Comparison of ENCODE assay signal across 9 cellular contexts in the genomic region with DNA sequence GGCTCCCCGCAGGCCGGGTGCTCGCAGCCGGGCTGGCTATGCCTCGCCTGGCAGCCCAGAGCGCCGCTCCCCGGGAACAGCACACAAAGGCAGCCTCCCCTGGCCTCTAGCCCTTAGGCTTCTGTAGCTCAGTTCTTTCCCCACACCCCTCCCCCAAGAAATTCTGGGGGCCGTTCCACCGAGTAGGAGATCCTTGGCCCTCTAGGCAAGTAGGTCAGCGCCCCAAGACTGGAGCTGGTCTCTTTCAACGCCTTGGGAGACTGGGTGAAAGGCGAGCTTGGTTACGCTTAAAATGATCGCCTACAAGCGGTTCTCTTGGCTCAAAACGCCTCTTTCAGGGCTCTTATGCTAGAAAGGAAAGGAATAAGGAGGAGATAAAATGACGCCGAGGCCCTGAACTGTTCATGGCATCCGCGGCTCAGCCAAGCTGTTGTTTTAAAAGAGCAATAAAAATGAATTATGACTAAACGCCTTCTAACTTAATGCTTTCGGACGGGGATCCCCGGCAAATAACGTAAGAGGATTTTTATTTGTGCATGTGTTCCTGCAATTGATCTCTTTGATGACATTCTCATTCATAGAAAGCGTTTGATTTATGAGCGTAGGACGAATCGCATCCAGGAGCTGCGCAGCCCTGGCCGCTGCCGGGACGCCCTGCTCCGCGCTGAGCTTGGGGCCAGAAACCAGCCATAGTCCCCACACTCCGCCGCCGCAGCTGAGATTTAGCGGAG. TPM values are rescaled to one million over a fixed set of nuclear protein-coding genes. Genes with fewer than 3 reads are reported as not detected.
DNase-seq lines count a peak whose midpoint lies in the region; ATAC-seq and TF ChIP-seq lines count a peak whose summit lies in the region.
"Had no signal": no experiment of that assay in that cellular context is flagged by ENCODE, and none has a peak within 500 bp of the region (broad histone marks: within the 10 kb centered on the region; RNA-seq: fewer than 3 reads in every experiment).

No MANE protein-coding gene starts in this region.

- peaks cover 44 to 66% of the 10 kb centered on the region in 2 donors for H3K27me3 Mint-ChIP-seq in CD8-positive, alpha-beta memory T cell

- intact Hi-C loops in left colon (cut with DNase I, micrococcal nuclease) = loop anchor here in 1 of 2 donors (5.0 kb wide), 1 partner anchor 236 kb away; a partner anchor contains a TSS
- intact Hi-C loops in spleen (cut with DNase I; ENCODE audit: low total_unique reads) = loop anchor here (10.0 kb wide), 1 partner anchor 244 kb away; no protein-coding TSS in a partner anchor

- no peak overlapping the region for H3K4me3 ChIP-seq in HEK293 (ENCODE audit: low read depth, low read length)
- H3K4me3 ChIP-seq in astrocyte of the cerebellum (ENCODE audit: low read depth, low read length) = peak overlapping the region; percentile 91
- peak overlapping the region in 7 of 8 donors; percentile 18 to 97 (median 86) for H3K4me3 ChIP-seq in spleen
- no peak overlapping the region for H3K4me3 ChIP-seq in CD8-positive, alpha-beta memory T cell (ENCODE audit: low read length)

- H3K4me3 Mint-ChIP-seq in CD8-positive, alpha-beta memory T cell = peak overlapping the region in 3 of 7 donors; percentile 54 to 94 (median 90)

- TF ChIP-seq POLR2A in spleen (IDR thresholded peaks at IDR 0.05) = no peak

- H3K4me1 ChIP-seq in HEK293 (ENCODE audit: control insufficient read depth, insufficient read depth, low read length) (peaks cover 20% of the 10 kb centered on the region), spleen (peaks cover 21 to 91% (median 56%) of the 10 kb centered on the region in 6 donors)
- peaks cover 29% of the 10 kb centered on the region for H3K4me1 ChIP-seq in CD8-positive, alpha-beta memory T cell (ENCODE audit: insufficient read depth, low read length)

- no peaks in the 10 kb centered on the region for H3K9me3 Mint-ChIP-seq in CD8-positive, alpha-beta memory T cell

- DNase-seq in astrocyte of the cerebellum (ENCODE audit: low read depth) (no peak), left colon (peak; percentile 62 to 66), spleen (no peak), Ammon's horn (ENCODE audit: low spot score) (no peak), DMS 273 treated with DMSO at 0.1 percent for 48 hours (lab: John Stamatoyannopoulos, UW) (no peak)
- no peak for DNase-seq in CD8-positive, alpha-beta memory T cell

- ATAC-seq in left colon (peak; percentile 13), HG02588 (IDR thresholded peaks at IDR 0.05; ENCODE audit: unreplicated experiment) (no peak)

- H3K9me3 ChIP-seq in HEK293 (ENCODE audit: control insufficient read depth, insufficient read depth, low read depth, low read length) (no peaks in the 10 kb centered on the region), spleen (no peaks in the 10 kb centered on the region)
- H3K9me3 ChIP-seq in CD8-positive, alpha-beta memory T cell (ENCODE audit: low read length) = no peaks in the 10 kb centered on the region
- H3K9me3 ChIP-seq: SJSA1 had no signal

- H3K27ac Mint-ChIP-seq in CD8-positive, alpha-beta memory T cell = peak overlapping the region in 1 of 8 donors; percentile 18

- in situ Hi-C loops in astrocyte of the cerebellum (cut with HindIII; ENCODE audit: low sequenced_read_pairs) = no loop called here

- CTCF ChIA-PET in HEK293 (lab: Yijun Ruan, JAX) = interaction anchor here (1.2 to 1.5 kb wide), 3 partner anchors 11 to 51 kb away, joined by 3 to 5 read pairs (median 4); a partner anchor contains a TSS
- CTCF ChIA-PET in CD8-positive, alpha-beta memory T cell (lab: Charles Lee) = interaction anchor here (1.8 kb wide), 1 partner anchor 62 kb away, joined by 4 read pairs; no protein-coding TSS in a partner anchor

- peaks cover 44 to 55% (median 52%) of the 10 kb centered on the region in 3 donors for H3K4me1 Mint-ChIP-seq in CD8-positive, alpha-beta memory T cell

- H3K36me3 ChIP-seq in HEK293 (ENCODE audit: control insufficient read depth in 2 of 2, insufficient read depth in 1 of 2, low read length in 2 of 2) (peaks cover 12 to 28% of the 10 kb centered on the region in 2 experiments), spleen (peaks cover 0 to 29% (median 0%) of the 10 kb centered on the region in 6 donors)
- H3K36me3 ChIP-seq in CD8-positive, alpha-beta memory T cell (ENCODE audit: insufficient read depth, low read length) = no peaks in the 10 kb centered on the region

- POLR2A ChIA-PET in HEK293 (lab: Yijun Ruan, JAX) = interaction anchor here (0.8 to 4.3 kb wide), 6 partner anchors 11 to 89 kb away, joined by 3 to 31 read pairs (median 4); a partner anchor contains a TSS
- POLR2A ChIA-PET in CD8-positive, alpha-beta memory T cell (lab: Charles Lee) = no interaction called here

- no peak for TF ChIP-seq CTCF in HEK293 (tag by site-specific recombination; IDR thresholded peaks at IDR 0.05)
- no peak for TF ChIP-seq CTCF in astrocyte of the cerebellum (IDR thresholded peaks at IDR 0.05; ENCODE audit: low read depth, low read length, missing control alignments)
- no peak for TF ChIP-seq CTCF in spleen (IDR thresholded peaks at IDR 0.05 in 8 of 11, conservative IDR thresholded peaks at IDR 0.05 in 3 of 11)

- H3K27ac ChIP-seq in HEK293 (ENCODE audit: extremely low read depth, low read depth, low read length) (peak overlapping the region; percentile 25), spleen (peak overlapping the region; percentile 78 to 97 (median 94))
- no peak overlapping the region for H3K27ac ChIP-seq in CD8-positive, alpha-beta memory T cell (ENCODE audit: low read depth, low read length)
- H3K27ac ChIP-seq: SJSA1 had no signal

- peaks cover 0 to 98% (median 19%) of the 10 kb centered on the region in 7 donors for H3K27me3 ChIP-seq in spleen (replicated peaks in 1 of 7)
- H3K27me3 ChIP-seq in CD8-positive, alpha-beta memory T cell (ENCODE audit: insufficient read depth, low read length, poor library complexity, severe bottlenecking) = peaks cover 24% of the 10 kb centered on the region
- H3K27me3 ChIP-seq: SJSA1 had no signal

- WGBS in spleen, 5 donors = 18 to 27% (median 20%) methylated on average over 40 of the region's 40 CpGs

- peaks cover 9 to 26% (median 15%) of the 10 kb centered on the region in 3 donors for H3K36me3 Mint-ChIP-seq in CD8-positive, alpha-beta memory T cell

TF ChIP-seq in HEK293, 187 proteins besides CTCF, POLR2A, EP300 and RAD21 (continues in another document):
- TF ChIP-seq ZNF335 (tag by site-specific recombination; conservative IDR thresholded peaks at IDR 0.05) = peak; percentile 89
- TF ChIP-seq, protein P1, sequence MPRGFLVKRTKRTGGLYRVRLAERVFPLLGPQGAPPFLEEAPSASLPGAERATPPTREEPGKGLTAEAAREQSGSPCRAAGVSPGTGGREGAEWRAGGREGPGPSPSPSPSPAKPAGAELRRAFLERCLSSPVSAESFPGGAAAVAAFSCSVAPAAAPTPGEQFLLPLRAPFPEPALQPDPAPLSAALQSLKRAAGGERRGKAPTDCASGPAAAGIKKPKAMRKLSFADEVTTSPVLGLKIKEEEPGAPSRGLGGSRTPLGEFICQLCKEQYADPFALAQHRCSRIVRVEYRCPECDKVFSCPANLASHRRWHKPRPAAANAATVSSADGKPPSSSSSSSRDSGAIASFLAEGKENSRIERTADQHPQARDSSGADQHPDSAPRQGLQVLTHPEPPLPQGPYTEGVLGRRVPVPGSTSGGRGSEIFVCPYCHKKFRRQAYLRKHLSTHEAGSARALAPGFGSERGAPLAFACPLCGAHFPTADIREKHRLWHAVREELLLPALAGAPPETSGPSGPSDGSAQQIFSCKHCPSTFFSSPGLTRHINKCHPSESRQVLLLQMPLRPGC (tag by site-specific recombination; IDR thresholded peaks at IDR 0.05) = peak; percentile 65; the same call in 1 of the 2 replicates
- no peak for TF ChIP-seq ZNF10 (tag by site-specific recombination; IDR thresholded peaks at IDR 0.05)
- no peak for TF ChIP-seq ZNF791 (tag by site-specific recombination; IDR thresholded peaks at IDR 0.05)
- TF ChIP-seq MZF1 (tag by site-specific recombination; IDR thresholded peaks at IDR 0.05; ENCODE audit: borderline replicate concordance) = peak; percentile 82
- TF ChIP-seq ZBTB20 (tag by site-specific recombination; IDR thresholded peaks at IDR 0.05) = peak; percentile 70; the same call in 1 of the 2 replicates

RNA-seq across cellular contexts. Expression of a gene that starts 2.9 kb away (rescaled TPM):
- total RNA-seq in left colon = 1 to 10 TPM; 2.4 to 3.0 TPM
- 1 to 10 TPM; 1.1 to 4.1 (median 1.7) TPM for total RNA-seq in spleen
- polyA plus RNA-seq in spleen = 1 to 10 TPM in 1 of 3 donors, under 1 TPM in 2; 0.33 to 1.3 (median 0.82) TPM
- total RNA-seq in CD8-positive, alpha-beta memory T cell = under 1 TPM; 0.31 to 0.38 TPM
- polyA plus RNA-seq in CD8-positive, alpha-beta memory T cell = 0.75 TPM

RNA-seq across cellular contexts. Expression of a gene that starts 3.8 kb away (rescaled TPM):
- 1 to 10 TPM; 2.7 to 3.2 TPM for total RNA-seq in left colon
- 1 to 10 TPM in 4 of 7 donors, under 1 TPM in 3; 0.70 to 2.8 (median 1.3) TPM for total RNA-seq in spleen
- polyA plus RNA-seq in spleen = under 1 TPM; 0.41 to 0.83 (median 0.55) TPM
- total RNA-seq in CD8-positive, alpha-beta memory T cell = not detected
- polyA plus RNA-seq in CD8-positive, alpha-beta memory T cell = not detected

RNA-seq across cellular contexts. Expression of a gene that starts 31.9 kb away (rescaled TPM):
- 1 to 10 TPM; 4.5 to 5.1 TPM for total RNA-seq in left colon
- total RNA-seq in spleen = 10 to 100 TPM in 1 of 7 donors, 1 to 10 TPM in 6; 2.7 to 10.8 (median 4.6) TPM
- 1 to 10 TPM; 2.1 to 5.9 (median 3.6) TPM for polyA plus RNA-seq in spleen
- under 1 TPM in 1 of 2 experiments, not detected in 1; 0.11 TPM for total RNA-seq in CD8-positive, alpha-beta memory T cell
- polyA plus RNA-seq in CD8-positive, alpha-beta memory T cell = 0.20 TPM

RNA-seq across cellular contexts. Expression of a gene that starts 44.8 kb away (rescaled TPM):
- total RNA-seq in left colon (10 to 100 TPM; 13.0 to 16.2 TPM), spleen (1 to 10 TPM; 3.0 to 9.3 (median 6.9) TPM)
- 1 to 10 TPM; 1.6 to 2.3 (median 2.2) TPM for polyA plus RNA-seq in spleen
- not detected for total RNA-seq in CD8-positive, alpha-beta memory T cell
- not detected for polyA plus RNA-seq in CD8-positive, alpha-beta memory T cell

RNA-seq across cellular contexts. Expression of a gene that starts 48.9 kb away (rescaled TPM):
- total RNA-seq in left colon (10 to 100 TPM; 20.0 to 21.2 TPM), spleen (1 to 10 TPM in 5 of 7 donors, under 1 TPM in 2; 0.38 to 2.0 (median 1.4) TPM)
- under 1 TPM in 1 of 3 donors, not detected in 2; 0.26 TPM for polyA plus RNA-seq in spleen
- not detected for total RNA-seq in CD8-positive, alpha-beta memory T cell
- polyA plus RNA-seq in CD8-positive, alpha-beta memory T cell = not detected

Comparison
In these comparisons a context has a peak if more than half of its experiments do, and no peak if none do; other contexts are left out.
1. H3K4me3 ChIP-seq: peak in astrocyte of the cerebellum (single experiment) and spleen (7 of 8); none in HEK293 (single experiment) and CD8-positive, alpha-beta memory T cell (single experiment).
2. DNase-seq: peak in left colon (2 of 2); none in astrocyte of the cerebellum (single experiment), spleen (single experiment), Ammon's horn (single experiment), CD8-positive, alpha-beta memory T cell (0 of 5) and DMS 273 treated with DMSO at 0.1 percent for 48 hours (single experiment).